In the genomic region with DNA sequence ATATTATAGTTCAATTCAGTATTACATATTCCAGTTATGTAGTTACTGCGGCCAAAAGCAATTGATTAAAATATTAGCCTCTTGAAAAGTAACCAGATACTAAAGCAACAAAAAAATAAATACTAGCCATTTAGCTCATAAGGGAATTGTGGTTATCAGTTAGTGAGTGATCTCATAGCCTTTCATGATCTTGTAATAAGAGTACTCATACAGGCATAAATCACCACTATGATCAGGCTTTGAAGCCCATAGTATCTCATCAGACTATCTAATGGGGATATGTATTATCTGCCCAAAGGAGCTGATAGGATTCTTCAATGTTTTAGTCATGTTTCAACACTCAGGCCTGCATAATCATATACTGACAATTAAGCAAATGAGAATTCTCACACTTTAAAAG, we compare ENCODE assay signal across 22 cellular contexts.
"Had no signal": no experiment of that assay in that cellular context is flagged by ENCODE, and none has a peak within 500 bp of the region (broad histone marks: within the 10 kb centered on the region; RNA-seq: fewer than 3 reads in every experiment).

No MANE protein-coding gene starts in this region.

- H3K27ac ChIP-seq: SJSA1, SK-N-MC had no signal

- H3K4me3 ChIP-seq: SJSA1, SK-N-MC had no signal

- H3K9me3 ChIP-seq: SJSA1 had no signal

- DNase-seq: KBM-7, MV-4-11, NCI-H1048, NCI-H1105, NCI-H1417, NCI-H1436 treated with DMSO at 0.1 percent for 48 hours, NCI-H1694, NCI-H187 treated with DMSO at 0.1 percent for 48 hours, NCI-H2029 treated with DMSO at 0.1 percent for 48 hours, NCI-H2107, NCI-H2227 treated with DMSO at 0.1 percent for 48 hours, NCI-H446, NCI-H510A, NCI-H524 treated with DMSO at 0.1 percent for 48 hours, NCI-H69, NCI-H774, Right ventricle myocardium superior, RPMI8226, SIG-M5 had no signal

- H3K27me3 ChIP-seq: SJSA1 had no signal

- H3K4me1 ChIP-seq: SJSA1 had no signal

- H3K36me3 ChIP-seq: SJSA1 had no signal

- FAIRE-seq: RCC 7860 had no signal
